Comparison of ENCODE assay signal across 25 cellular contexts in genomic region chr7:93958216-93958615, GRCh38. TPM values are rescaled to one million over a fixed set of nuclear protein-coding genes. Genes with fewer than 3 reads are reported as not detected.
DNase-seq lines count a peak whose midpoint lies in the region; ATAC-seq and TF ChIP-seq lines count a peak whose summit lies in the region.
"Had no signal": no experiment of that assay in that cellular context is flagged by ENCODE, and none has a peak within 500 bp of the region (broad histone marks: within the 10 kb centered on the region; RNA-seq: fewer than 3 reads in every experiment).

No MANE protein-coding gene starts in this region.

- no peaks in the 10 kb centered on the region for H3K79me1 ChIP-seq in trophoblast cell (ENCODE audit: low read length)

- no peak overlapping the region for H2BK12ac ChIP-seq in trophoblast cell (ENCODE audit: low read length)

- H3K79me2 ChIP-seq in trophoblast cell (ENCODE audit: control insufficient read depth, insufficient read depth, low read length, poor library complexity) = no peaks in the 10 kb centered on the region

- no peaks in the 10 kb centered on the region for H3K27me3 ChIP-seq in trophoblast cell (ENCODE audit: insufficient read depth, low read length)
- H3K27me3 ChIP-seq: breast epithelium, tibial nerve had no signal

- H3K4ac ChIP-seq in trophoblast cell (ENCODE audit: low read depth, low read length) = no peak overlapping the region

- H3K4me1 ChIP-seq in trophoblast cell (ENCODE audit: control insufficient read depth in 1 of 2, insufficient read depth in 2 of 2, low read length in 2 of 2) = no peaks in the 10 kb centered on the region
- H3K4me1 ChIP-seq: breast epithelium, psoas muscle, tibial nerve had no signal

- no peak overlapping the region for H2BK120ac ChIP-seq in trophoblast cell (ENCODE audit: insufficient read depth, low read length, poor library complexity)

- no peak overlapping the region for H3K14ac ChIP-seq in trophoblast cell (ENCODE audit: low read length)

- H2AFZ ChIP-seq in trophoblast cell (ENCODE audit: insufficient read depth, low read length, poor library complexity) = no peak overlapping the region

- no peak for ATAC-seq in GM18907 (IDR thresholded peaks at IDR 0.05; ENCODE audit: unreplicated experiment)
- no peak for ATAC-seq in HG03457 (IDR thresholded peaks at IDR 0.05; ENCODE audit: unreplicated experiment)
- ATAC-seq: activated naive CD8-positive, alpha-beta T cell treated with anti-CD3 and anti-CD28 coated beads, Interleukin-2, amount 50 U/mL, for 24 hours; CD8-positive, alpha-beta T cell; left lobe of liver; Panc1; psoas muscle; WTC11 had no signal

- no peak overlapping the region for H3K4me2 ChIP-seq in trophoblast cell (ENCODE audit: low read length)
- H3K4me2 ChIP-seq: smooth muscle cell had no signal

- H3K9ac ChIP-seq in trophoblast cell (ENCODE audit: low read length) = no peak overlapping the region

- TF ChIP-seq CTCF in epithelial cell of esophagus (IDR thresholded peaks at IDR 0.05; ENCODE audit: insufficient read depth, low read depth, low read length, missing control alignments) = no peak

- no peak overlapping the region for H2BK5ac ChIP-seq in trophoblast cell (ENCODE audit: low read depth, low read length, poor library complexity)

- H3K4me3 ChIP-seq in epithelial cell of esophagus (ENCODE audit: low read length) (no peak overlapping the region), trophoblast cell (ENCODE audit: low read depth, low read length) (no peak overlapping the region)
- H3K4me3 ChIP-seq: breast epithelium, psoas muscle, smooth muscle cell, tibial nerve had no signal

- no peak overlapping the region for H2AK5ac ChIP-seq in trophoblast cell (ENCODE audit: low read length)

- H4K12ac ChIP-seq in trophoblast cell (ENCODE audit: low read depth, low read length) = no peak overlapping the region

- no peaks in the 10 kb centered on the region for H3K36me3 ChIP-seq in trophoblast cell (ENCODE audit: control insufficient read depth in 1 of 2, insufficient read depth in 2 of 2, low read length in 2 of 2)
- H3K36me3 ChIP-seq: breast epithelium, tibial nerve had no signal

- no peak overlapping the region for H3K27ac ChIP-seq in trophoblast cell (ENCODE audit: low read depth, low read length)
- H3K27ac ChIP-seq: breast epithelium, epithelial cell of prostate, HL-60, psoas muscle, tibial nerve had no signal

- WGBS in trophoblast cell (ENCODE audit: extremely low coverage, insufficient coverage, insufficient read length) = no CpG with 5 or more reads among the region's 3 CpGs

- H3K18ac ChIP-seq in trophoblast cell (ENCODE audit: low read length) = no peak overlapping the region

- no peak overlapping the region for H4K8ac ChIP-seq in trophoblast cell (ENCODE audit: low read depth, low read length)

- H3K23ac ChIP-seq in trophoblast cell (ENCODE audit: low read length) = no peak overlapping the region

- H3K9me3 ChIP-seq in trophoblast cell (ENCODE audit: insufficient read depth, low read depth, low read length) = no peaks in the 10 kb centered on the region
- H3K9me3 ChIP-seq: breast epithelium, psoas muscle, tibial nerve had no signal

- DNase-seq in HCEC 1CT = peak; percentile 61
- DNase-seq in RKO (ENCODE audit: low spot score) = peak; percentile 36
- peak; percentile 4 for DNase-seq in epithelial cell of esophagus (ENCODE audit: low read depth)
- peak; percentile 40 to 80 for DNase-seq in trophoblast cell
- no peak for DNase-seq in HuH-7 (ENCODE audit: low spot score)
- DNase-seq: activated CD4-positive, alpha-beta T cell treated with anti-CD3 and anti-CD28 coated beads, Interleukin-2, amount 50 U/mL, for 48 hours; activated effector memory CD4-positive, alpha-beta T cell treated with anti-CD3 and anti-CD28 coated beads, Interleukin-2, amount 50 U/mL, for 16 hours; activated naive CD8-positive, alpha-beta T cell treated with anti-CD3 and anti-CD28 coated beads, Interleukin-2, amount 50 U/mL, for 24 hours; CD8-positive, alpha-beta T cell; DMS79; NCI-H1694; NCI-H2227 treated with DMSO at 0.1 percent for 48 hours; NCI-H774; psoas muscle; stimulated activated CD4-positive, alpha-beta T cell treated with anti-CD3 and anti-CD28 coated beads, Interleukin-4, amount 100 ng/mL, for 24 hours had no signal

- no peak overlapping the region for H4K91ac ChIP-seq in trophoblast cell (ENCODE audit: low read depth, low read length)

RNA-seq across cellular contexts. Expression of gene GNG11, which starts 36.7 kb away (rescaled TPM):
- 0.75 and 0.85 TPM in 2 replicates for polyA plus RNA-seq in trophoblast cell (2013)

RNA-seq across cellular contexts. Expression of gene BET1, which starts 45.9 kb away (rescaled TPM):
- 28.8 and 30.6 TPM in 2 replicates for polyA plus RNA-seq in trophoblast cell (2013)

RNA-seq across cellular contexts. Expression of gene GNGT1, which starts 51.8 kb away (rescaled TPM):
- polyA plus RNA-seq in trophoblast cell (2013) = 0.10 TPM in 1 of 2 replicates, not detected in the other
- polyA plus RNA-seq: smooth muscle cell had no signal
